ENCODE assay signal across 21 cellular contexts in the genomic region with DNA sequence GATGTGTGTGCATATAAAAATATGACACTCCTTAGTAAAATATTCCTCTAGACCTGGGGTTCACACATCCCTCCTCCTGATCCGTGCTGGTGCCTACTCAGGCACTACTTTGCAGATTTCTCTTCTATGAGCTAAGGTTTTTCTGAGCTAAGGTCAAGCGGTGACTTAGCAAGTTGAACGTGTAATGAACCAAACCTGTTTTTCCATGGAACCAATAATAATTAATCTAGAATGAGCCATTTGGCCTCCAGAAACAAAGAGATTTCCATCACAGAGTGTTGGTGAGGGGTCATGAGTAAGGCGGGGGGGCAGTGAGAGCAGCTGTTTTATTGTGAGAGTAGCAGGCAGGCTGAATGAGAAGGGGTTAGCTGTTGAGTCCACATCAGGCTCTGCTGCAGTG.
DNase-seq lines count a peak whose midpoint lies in the region; ATAC-seq, FAIRE-seq and TF ChIP-seq lines count a peak whose summit lies in the region.
"Had no signal": no experiment of that assay in that cellular context is flagged by ENCODE, and none has a peak within 500 bp of the region (broad histone marks: within the 10 kb centered on the region; RNA-seq: fewer than 3 reads in every experiment).

No MANE protein-coding gene starts in this region.

- H3K4me2 ChIP-seq in GM23338, result no peak overlapping the region
- H3K4me2 ChIP-seq: KMS-11 had no signal

- ATAC-seq in GM23338, result no peak
- ATAC-seq in mucosa of descending colon, result no peak
- no peak for ATAC-seq in right cardiac atrium

- H2AFZ ChIP-seq in GM23338, result no peak overlapping the region

- no peak overlapping the region for H3K4me3 ChIP-seq in GM23338
- peak overlapping the region; percentile 48 for H3K4me3 ChIP-seq in epithelial cell of proximal tubule (ENCODE audit: low read depth, low read length)
- no peak overlapping the region for H3K4me3 ChIP-seq in small intestine (ENCODE audit: low read depth in 1 of 2, low read length in 2 of 2)
- H3K4me3 ChIP-seq in mucosa of descending colon, result no peak overlapping the region
- no peak overlapping the region for H3K4me3 ChIP-seq in right cardiac atrium (ENCODE audit: low read length)
- H3K4me3 ChIP-seq: SJCRH30 had no signal

- H4K20me1 ChIP-seq in GM23338 (replicated peaks; ENCODE audit: insufficient read depth), result no peaks in the 10 kb centered on the region

- H3K4me3 Mint-ChIP-seq in GM23338, result no peak overlapping the region
- H3K4me3 Mint-ChIP-seq: CD14-positive monocyte, HFFc6 had no signal

- no peaks in the 10 kb centered on the region for H3K79me2 ChIP-seq in GM23338 (replicated peaks; ENCODE audit: insufficient read depth)

- H3K9me3 ChIP-seq in small intestine (ENCODE audit: control insufficient read depth, low read depth), result no peaks in the 10 kb centered on the region
- H3K9me3 ChIP-seq in mucosa of descending colon, result no peaks in the 10 kb centered on the region
- no peaks in the 10 kb centered on the region for H3K9me3 ChIP-seq in right cardiac atrium (ENCODE audit: control insufficient read depth, low read length)
- H3K9me3 ChIP-seq: SJCRH30 had no signal

- H3K9me3 Mint-ChIP-seq in GM23338, result no peaks in the 10 kb centered on the region
- H3K9me3 Mint-ChIP-seq: CD14-positive monocyte, HFFc6 had no signal

- intact Hi-C loops in mucosa of descending colon (cut with DNase I, micrococcal nuclease) (no loop called here), right cardiac atrium (cut with DNase I) (no loop called here)

- H3K27me3 ChIP-seq in GM23338 (ENCODE audit: insufficient read depth) (no peaks in the 10 kb centered on the region), small intestine (ENCODE audit: control insufficient read depth in 2 of 2, insufficient read depth in 2 of 2, low read length in 2 of 2) (no peaks in the 10 kb centered on the region), right cardiac atrium (ENCODE audit: control insufficient read depth, insufficient read depth) (no peaks in the 10 kb centered on the region)
- H3K27me3 ChIP-seq: SJCRH30 had no signal

- no peaks in the 10 kb centered on the region for H3K4me1 ChIP-seq in GM23338 (ENCODE audit: insufficient read depth)
- peaks cover 0 to 1% of the 10 kb centered on the region in 2 donors for H3K4me1 ChIP-seq in small intestine (ENCODE audit: control insufficient read depth in 2 of 2, insufficient read depth in 1 of 2, low read depth in 1 of 2, low read length in 1 of 2)
- H3K4me1 ChIP-seq in mucosa of descending colon (ENCODE audit: low read depth), result peaks cover 3% of the 10 kb centered on the region
- no peaks in the 10 kb centered on the region for H3K4me1 ChIP-seq in right cardiac atrium (ENCODE audit: control insufficient read depth, insufficient read depth, low read length)

- no peaks in the 10 kb centered on the region for H3K36me3 Mint-ChIP-seq in GM23338 (ENCODE audit: low read depth)

- DNase-seq in GM23338 (ENCODE audit: low spot score) (no peak), epithelial cell of proximal tubule (ENCODE audit: low read depth) (peak; percentile 99), left kidney (ENCODE audit: low read depth, low spot score) (peak; percentile 78), small intestine (peak; percentile 14), DMS79 (lab: John Stamatoyannopoulos, UW) (no peak), mucosa of descending colon (no peak), right cardiac atrium (no peak)
- DNase-seq: AML-193, COR-L47, DMS79 treated with DMSO at 0.1 percent for 48 hours, HFFc6, NCI-H1048, NCI-H1436 treated with DMSO at 0.1 percent for 48 hours, NCI-H2029 treated with DMSO at 0.1 percent for 48 hours, NCI-H2171 treated with DMSO at 0.1 percent for 48 hours, NCI-H748 treated with DMSO at 0.1 percent for 48 hours, OCI-M1, SJCRH30 had no signal

- H3F3A ChIP-seq in GM23338 (replicated peaks; ENCODE audit: low read depth), result no peaks in the 10 kb centered on the region

- no peaks in the 10 kb centered on the region; the same call in 2 of the 3 replicates for H3K4me1 Mint-ChIP-seq in GM23338

- H3K27ac Mint-ChIP-seq in GM23338, result peak overlapping the region; percentile 33
- H3K27ac Mint-ChIP-seq: HFFc6 had no signal

- FAIRE-seq in small intestine (lab: Jason Lieb, UNC), result no peak
- FAIRE-seq: H54 had no signal

- peaks cover 5% of the 10 kb centered on the region for H3K27me3 Mint-ChIP-seq in GM23338 (ENCODE audit: insufficient read depth, low read depth, poor library complexity)

- TF ChIP-seq CTCF in GM23338 (conservative IDR thresholded peaks at IDR 0.05; ENCODE audit: low read depth in 2 of 2) (no peak), epithelial cell of proximal tubule (conservative IDR thresholded peaks at IDR 0.05; ENCODE audit: low read depth, low read length) (no peak), mucosa of descending colon (IDR thresholded peaks at IDR 0.05) (no peak)

- H3K36me3 ChIP-seq in GM23338 (ENCODE audit: insufficient read depth), result no peaks in the 10 kb centered on the region
- no peaks in the 10 kb centered on the region for H3K36me3 ChIP-seq in small intestine (ENCODE audit: control insufficient read depth in 2 of 2, insufficient read depth in 2 of 2, low read length in 2 of 2)
- H3K36me3 ChIP-seq in mucosa of descending colon (ENCODE audit: low read depth), result no peaks in the 10 kb centered on the region
- H3K36me3 ChIP-seq: SJCRH30 had no signal

- 49 to 75% (median 59%) methylated on average over 4 of the region's 4 CpGs for WGBS in small intestine, 3 donors
- 96% methylated on average over 4 of the region's 4 CpGs for WGBS in right cardiac atrium

- H3K9me2 ChIP-seq in GM23338 (ENCODE audit: insufficient read depth), result no peaks in the 10 kb centered on the region

- H3K27ac ChIP-seq in GM23338 (ENCODE audit: low read depth) (no peak overlapping the region), small intestine (ENCODE audit: low read depth in 1 of 2, low read length in 1 of 2) (no peak overlapping the region), right cardiac atrium (ENCODE audit: low read length) (no peak overlapping the region)
- H3K27ac ChIP-seq: KMS-11, SJCRH30 had no signal

TF ChIP-seq in GM23338, 12 proteins besides CTCF, POLR2A, EP300 and RAD21 (continues in another document):
- no peak for TF ChIP-seq JUNB (IDR thresholded peaks at IDR 0.05; ENCODE audit: unreplicated experiment)
- no peak for TF ChIP-seq ZNF331 (CRISPR knock-in tag; IDR thresholded peaks at IDR 0.05; ENCODE audit: low read depth)
- TF ChIP-seq NANOG (IDR thresholded peaks at IDR 0.05; ENCODE audit: borderline replicate concordance), result no peak
- TF ChIP-seq STAT1 (IDR thresholded peaks at IDR 0.05; ENCODE audit: unreplicated experiment), result no peak
- TF ChIP-seq, protein P1, sequence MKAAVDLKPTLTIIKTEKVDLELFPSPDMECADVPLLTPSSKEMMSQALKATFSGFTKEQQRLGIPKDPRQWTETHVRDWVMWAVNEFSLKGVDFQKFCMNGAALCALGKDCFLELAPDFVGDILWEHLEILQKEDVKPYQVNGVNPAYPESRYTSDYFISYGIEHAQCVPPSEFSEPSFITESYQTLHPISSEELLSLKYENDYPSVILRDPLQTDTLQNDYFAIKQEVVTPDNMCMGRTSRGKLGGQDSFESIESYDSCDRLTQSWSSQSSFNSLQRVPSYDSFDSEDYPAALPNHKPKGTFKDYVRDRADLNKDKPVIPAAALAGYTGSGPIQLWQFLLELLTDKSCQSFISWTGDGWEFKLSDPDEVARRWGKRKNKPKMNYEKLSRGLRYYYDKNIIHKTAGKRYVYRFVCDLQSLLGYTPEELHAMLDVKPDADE (IDR thresholded peaks at IDR 0.05), result no peak

Comparison
In these comparisons a context has a peak if more than half of its experiments do, and no peak if none do; other contexts are left out.
1. DNase-seq: peak in epithelial cell of proximal tubule (single experiment), left kidney (single experiment) and small intestine (single experiment); none in GM23338 (single experiment), DMS79 (single experiment), mucosa of descending colon (0 of 3) and right cardiac atrium (0 of 3).